ENCODE assay signal across 25 cellular contexts in genomic region chr9:117887941-117888340, GRCh38.
"Had no signal": no experiment of that assay in that cellular context is flagged by ENCODE, and none has a peak within 500 bp of the region (broad histone marks: within the 10 kb centered on the region; RNA-seq: fewer than 3 reads in every experiment).

No MANE protein-coding gene starts in this region.

- H3K4me3 ChIP-seq: hepatocyte, left ventricle myocardium inferior, lung, pancreas, prostate gland, right lobe of liver, skin epidermis, stomach, testis, thyroid gland, transverse colon, upper lobe of left lung, vagina had no signal

- H3K4me2 ChIP-seq: hepatocyte had no signal

- H3K4me1 ChIP-seq: left ventricle myocardium inferior, pancreas, prostate gland, right lobe of liver, stomach, testis, thyroid gland, transverse colon, upper lobe of left lung, vagina had no signal

- DNase-seq: islet precursor cell; left ventricle myocardium inferior; mesendoderm; naive thymus-derived CD8-positive, alpha-beta T cell; nucleus accumbens; pancreas; posterior cingulate gyrus; retina; right lobe of liver; stimulated activated CD4-positive, alpha-beta T cell treated with anti-CD3 and anti-CD28 coated beads, Interleukin-12 subunit alpha, Interleukin-12 subunit beta, amount 100 ng/mL, for 4 hours; stimulated activated CD4-positive, alpha-beta T cell treated with anti-CD3 and anti-CD28 coated beads, Interleukin-15, amount 100 ng/mL, for 24 hours; stimulated activated CD4-positive, alpha-beta T cell treated with anti-CD3 and anti-CD28 coated beads, Interleukin-2, amount 100 ng/mL, for 24 hours; stimulated activated CD4-positive, alpha-beta T cell treated with anti-CD3 and anti-CD28 coated beads, Interleukin-4, amount 100 ng/mL, for 1 hour; stimulated activated naive B cell treated with anti-CD40 and anti-IgM and Interleukin-4, amounts not matched to agents 10 μg/mL and 1 μg/mL and 100 μg/mL, for 72 hours; stimulated activated naive CD8-positive, alpha-beta T cell treated with anti-CD3 and anti-CD28 coated beads, Interleukin-15, Interleukin-2, amounts not matched to agents 100 U/mL and 50 U/mL, for 24 hours; stomach; testis; thyroid gland; transverse colon; upper lobe of left lung had no signal

- H2AFZ ChIP-seq: hepatocyte had no signal

- H3K36me3 ChIP-seq: left ventricle myocardium inferior, pancreas, prostate gland, right lobe of liver, stomach, thyroid gland, transverse colon, upper lobe of left lung, vagina had no signal

- ATAC-seq: naive thymus-derived CD8-positive, alpha-beta T cell; pancreas; right lobe of liver; stimulated activated naive B cell treated with anti-CD40 and anti-IgM and Interleukin-4, amounts not matched to agents 10 μg/mL and 1 μg/mL and 100 μg/mL, for 72 hours; stimulated activated naive CD8-positive, alpha-beta T cell treated with anti-CD3 and anti-CD28 coated beads, Interleukin-15, Interleukin-2, amounts not matched to agents 100 U/mL and 50 U/mL, for 24 hours had no signal

- H3K27ac ChIP-seq: hepatocyte, left ventricle myocardium inferior, pancreas, prostate gland, right lobe of liver, stomach, testis, thyroid gland, transverse colon, upper lobe of left lung, vagina had no signal

- H3K27me3 ChIP-seq: hepatocyte, pancreas, right lobe of liver, stomach, testis, thyroid gland, transverse colon, upper lobe of left lung, vagina had no signal

- H3K9me3 ChIP-seq: left ventricle myocardium inferior, pancreas, prostate gland, right lobe of liver, stomach, testis, thyroid gland, transverse colon, upper lobe of left lung, vagina had no signal

- H3K79me2 ChIP-seq: hepatocyte had no signal
